ENCODE assay signal across 8 cellular contexts in genomic region chr12:131912526-131913274, GRCh38. TPM values are rescaled to one million over a fixed set of nuclear protein-coding genes. Genes with fewer than 3 reads are reported as not detected.
DNase-seq lines count a peak whose midpoint lies in the region; ATAC-seq and TF ChIP-seq lines count a peak whose summit lies in the region.

No MANE protein-coding gene starts in this region.

- H3K36me3 ChIP-seq in WERI-Rb-1 (peaks cover 88% of the 10 kb centered on the region), heart left ventricle (peaks cover 0 to 92% (median 87%) of the 10 kb centered on the region in 9 donors), smooth muscle cell (ENCODE audit: low read depth) (no peaks in the 10 kb centered on the region)

- peaks cover 3 to 22% (median 16%) of the 10 kb centered on the region in 12 donors for H3K4me1 ChIP-seq in heart left ventricle
- no peaks in the 10 kb centered on the region for H3K4me1 ChIP-seq in smooth muscle cell (ENCODE audit: low read depth)

- intact Hi-C loops in heart left ventricle (cut with DNase I): no loop called here

- WGBS in heart left ventricle, 4 donors: 28 to 57% (median 49%) methylated on average over 11 to 20 of the region's 20 CpGs
- WGBS in smooth muscle cell (ENCODE audit: low lambda C conversion rate): 58% methylated on average over 17 of the region's 20 CpGs

- TF ChIP-seq POLR2A in heart left ventricle (IDR thresholded peaks at IDR 0.05): no peak

- no peaks in the 10 kb centered on the region for H3K79me2 ChIP-seq in smooth muscle cell (ENCODE audit: low read depth)

- no peaks in the 10 kb centered on the region for H3F3A ChIP-seq in smooth muscle cell (ENCODE audit: low read depth)

- H2AFZ ChIP-seq in smooth muscle cell (ENCODE audit: low read depth): no peak overlapping the region

- ATAC-seq in heart left ventricle: peak; percentile 87 to 94 (median 92)

- H4K20me1 ChIP-seq in smooth muscle cell (ENCODE audit: low read depth): peaks cover 12% of the 10 kb centered on the region

- H3K4me3 ChIP-seq in WERI-Rb-1 (ENCODE audit: low read depth, low read length) (no peak overlapping the region), heart left ventricle (no peak overlapping the region), smooth muscle cell (no peak overlapping the region)

- no peak overlapping the region for H3K9ac ChIP-seq in smooth muscle cell (ENCODE audit: low read depth)

- peak; percentile 42 for DNase-seq in HCEC 1CT
- DNase-seq in WERI-Rb-1: no peak
- peak; percentile 91 to 98 (median 94) for DNase-seq in heart left ventricle
- DNase-seq in smooth muscle cell (lab: John Stamatoyannopoulos, UW; ENCODE audit: unreplicated experiment): peak; percentile 70
- no peak for DNase-seq in UCSD-AML1 (lab: John Stamatoyannopoulos, UW; ENCODE audit: unreplicated experiment)
- DNase-seq in T-helper 1 cell: no peak
- DNase-seq in activated CD8-positive, alpha-beta memory T cell treated with anti-CD3 and anti-CD28 coated beads for 24 hours: no peak
- DNase-seq in stimulated activated CD4-positive, alpha-beta T cell treated with anti-CD3 and anti-CD28 coated beads, Interleukin-2, amount 100 ng/mL, for 48 hours: no peak

- no peak overlapping the region for H3K27ac ChIP-seq in WERI-Rb-1
- H3K27ac ChIP-seq in heart left ventricle: peak overlapping the region in 11 of 12 donors; percentile 4 to 84 (median 70)
- H3K27ac ChIP-seq in smooth muscle cell (ENCODE audit: low read depth): peak overlapping the region; percentile 70

- TF ChIP-seq CTCF in WERI-Rb-1 (IDR thresholded peaks at IDR 0.05; ENCODE audit: low read depth, low read length) (peak; percentile 52), heart left ventricle (IDR thresholded peaks at IDR 0.05) (peak in 1 of 12 donors; percentile 22), smooth muscle cell (IDR thresholded peaks at IDR 0.05; ENCODE audit: borderline replicate concordance, insufficient read depth, poor library complexity, severe bottlenecking) (no peak)

- no peaks in the 10 kb centered on the region for H3K27me3 ChIP-seq in WERI-Rb-1 (ENCODE audit: insufficient read depth, low read depth, severe bottlenecking)
- no peaks in the 10 kb centered on the region for H3K27me3 ChIP-seq in heart left ventricle
- H3K27me3 ChIP-seq in smooth muscle cell (ENCODE audit: low read depth): no peaks in the 10 kb centered on the region

- H3K4me2 ChIP-seq in smooth muscle cell: peak overlapping the region; percentile 64

- H3K9me3 ChIP-seq in WERI-Rb-1 (ENCODE audit: severe bottlenecking): no peaks in the 10 kb centered on the region
- H3K9me3 ChIP-seq in heart left ventricle: no peaks in the 10 kb centered on the region
- H3K9me3 ChIP-seq in smooth muscle cell (replicated peaks; ENCODE audit: low read depth): no peaks in the 10 kb centered on the region

RNA-seq across cellular contexts. Expression of gene PUS1, which starts 16.4 kb away (rescaled TPM):
- total RNA-seq in heart left ventricle (10 to 100 TPM in 2 of 9 donors, 1 to 10 TPM in 7; 6.1 to 10.7 (median 8.1) TPM), smooth muscle cell (2.6 and 22.2 TPM in 2 replicates)
- polyA plus RNA-seq in heart left ventricle (10 to 100 TPM in 1 of 2 donors, 1 to 10 TPM in 1; 8.8 to 13.5 TPM), smooth muscle cell (6.6 and 18.5 TPM in 2 replicates)

RNA-seq across cellular contexts. Expression of gene ULK1, which starts 18.3 kb away (rescaled TPM):
- total RNA-seq in heart left ventricle: 10 to 100 TPM; 21.9 to 56.0 (median 42.4) TPM
- 10 to 100 TPM; 23.0 to 24.7 TPM for polyA plus RNA-seq in heart left ventricle
- 8.1 and 10.5 TPM in 2 replicates for total RNA-seq in smooth muscle cell
- 8.5 and 19.9 TPM in 2 replicates for polyA plus RNA-seq in smooth muscle cell

RNA-seq across cellular contexts. Expression of gene EP400, which starts 37.0 kb away (rescaled TPM):
- total RNA-seq in heart left ventricle (10 to 100 TPM; 10.3 to 27.8 (median 18.3) TPM), smooth muscle cell (10.9 and 13.6 TPM in 2 replicates)
- polyA plus RNA-seq in heart left ventricle (10 to 100 TPM in 1 of 2 donors, 1 to 10 TPM in 1; 9.8 to 10.5 TPM), smooth muscle cell (6.6 and 9.8 TPM in 2 replicates)

Comparison
In these comparisons a context has a peak if more than half of its experiments do, and no peak if none do; other contexts are left out.
1. DNase-seq: peak in HCEC 1CT (single experiment), heart left ventricle (5 of 5) and smooth muscle cell (single experiment); none in WERI-Rb-1 (single experiment), UCSD-AML1 (single experiment), T-helper 1 cell (0 of 5), activated CD8-positive, alpha-beta memory T cell treated with anti-CD3 and anti-CD28 coated beads for 24 hours (single experiment) and stimulated activated CD4-positive, alpha-beta T cell treated with anti-CD3 and anti-CD28 coated beads, Interleukin-2, amount 100 ng/mL, for 48 hours (0 of 2).